Comparison of ENCODE assay signal across 13 cellular contexts in the genomic region with DNA sequence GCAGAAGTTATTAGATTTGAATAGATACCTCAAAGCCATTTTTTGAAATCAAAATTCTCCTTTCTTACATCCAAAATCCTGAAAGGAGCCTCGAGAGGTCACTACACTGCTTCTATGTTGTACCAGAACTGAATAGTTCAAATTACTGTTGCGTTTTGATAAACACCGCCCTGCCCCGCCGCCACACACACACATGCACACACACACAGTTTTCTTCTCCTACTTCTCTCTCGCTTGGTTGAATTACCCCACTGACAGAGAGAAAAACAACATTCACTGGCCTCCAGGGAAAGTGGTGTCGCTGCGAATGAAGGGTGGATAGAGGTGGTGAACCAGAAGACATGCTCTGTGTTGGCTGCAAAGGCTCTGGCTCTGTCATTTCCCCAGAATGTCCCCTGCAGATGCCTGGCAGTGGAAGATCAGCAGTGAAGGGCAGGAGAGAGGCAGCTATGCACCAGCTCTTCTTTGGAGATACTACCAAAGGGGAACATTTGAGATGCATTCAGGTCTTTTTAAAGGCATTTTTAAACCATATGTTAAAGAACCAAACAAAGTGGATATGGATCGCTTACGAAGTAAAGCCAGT.
A peak's percentile ranks its signal among the peaks of the same experiment; 100 is the strongest.
DNase-seq lines count a peak whose midpoint lies in the region; ATAC-seq and TF ChIP-seq lines count a peak whose summit lies in the region.
"Had no signal": no experiment of that assay in that cellular context is flagged by ENCODE, and none has a peak within 500 bp of the region (broad histone marks: within the 10 kb centered on the region; RNA-seq: fewer than 3 reads in every experiment).

No MANE protein-coding gene starts in this region.

- H3K27me3 Mint-ChIP-seq in activated CD8-positive, alpha-beta T cell treated with anti-CD3 and anti-CD28 coated beads, Interleukin-2, amount 10 ng/mL, durations not matched to agents 7 days and 5 days (ENCODE audit: low read depth), result peaks cover 2% of the 10 kb centered on the region

- POLR2A ChIA-PET in activated CD8-positive, alpha-beta T cell treated with anti-CD3 and anti-CD28 coated beads, Interleukin-2, amount 10 ng/mL, durations not matched to agents 7 days and 5 days (lab: Charles Lee), result no interaction called here

- DNase-seq in SK-MEL-5 (ENCODE audit: low read depth, low spot score), result peak; percentile 70
- DNase-seq in medulla oblongata (ENCODE audit: extremely low spot score), result peak; percentile 67
- peak in 18 of 49 donors; percentile 9 to 51 (median 31) for DNase-seq in substantia nigra (lab: John Stamatoyannopoulos, UW)
- no peak for DNase-seq in activated CD8-positive, alpha-beta T cell treated with anti-CD3 and anti-CD28 coated beads, Interleukin-2, amount 10 ng/mL, durations not matched to agents 7 days and 5 days
- no peak for DNase-seq in GM23248
- DNase-seq in uterus, result no peak
- DNase-seq: activated CD8-positive, alpha-beta memory T cell treated with anti-CD3 and anti-CD28 coated beads, Interleukin-2, amount 50 U/mL, for 48 hours; activated naive CD8-positive, alpha-beta T cell treated with anti-CD3 and anti-CD28 coated beads for 36 hours; effector CD4-positive, alpha-beta T cell; NCI-H1436 treated with DMSO at 0.1 percent for 48 hours; NCI-H774; WERI-Rb-1 had no signal

- H3K9ac ChIP-seq in GM23248, result no peak overlapping the region

- no peaks in the 10 kb centered on the region for H3K9me2 ChIP-seq in GM23248 (ENCODE audit: insufficient read depth)

- H3K4me1 ChIP-seq in GM23248 (ENCODE audit: insufficient read depth), result peaks cover 48% of the 10 kb centered on the region
- H3K4me1 ChIP-seq in uterus, result no peaks in the 10 kb centered on the region

- no peaks in the 10 kb centered on the region for H3K27me3 ChIP-seq in GM23248 (replicated peaks; ENCODE audit: insufficient read depth)
- no peaks in the 10 kb centered on the region for H3K27me3 ChIP-seq in uterus

- H3K4me1 Mint-ChIP-seq in activated CD8-positive, alpha-beta T cell treated with anti-CD3 and anti-CD28 coated beads, Interleukin-2, amount 10 ng/mL, durations not matched to agents 7 days and 5 days (ENCODE audit: low read depth), result no peaks in the 10 kb centered on the region

- no peak overlapping the region for H3K4me3 Mint-ChIP-seq in activated CD8-positive, alpha-beta T cell treated with anti-CD3 and anti-CD28 coated beads, Interleukin-2, amount 10 ng/mL, durations not matched to agents 7 days and 5 days
- H3K4me3 Mint-ChIP-seq: activated naive CD8-positive, alpha-beta T cell treated with anti-CD3 and anti-CD28 coated beads for 36 hours had no signal

- 90 to 93% methylated on average over 10 of the region's 10 CpGs for WGBS in GM23248 (ENCODE audit: low coverage in 1 of 2, low lambda C conversion rate in 2 of 2, missing lambda C conversion rate in 2 of 2), 2 experiments

- in situ Hi-C loops in SK-MEL-5 (cut with HindIII; ENCODE audit: low pct_unique_long_range_greater_than_20kb, low sequenced_read_pairs), result no loop called here
- in situ Hi-C loops in GM23248 (cut with MboI), result no loop called here

- no peaks in the 10 kb centered on the region for H3K9me3 Mint-ChIP-seq in activated CD8-positive, alpha-beta T cell treated with anti-CD3 and anti-CD28 coated beads, Interleukin-2, amount 10 ng/mL, durations not matched to agents 7 days and 5 days (ENCODE audit: insufficient read depth)
- H3K9me3 Mint-ChIP-seq: activated naive CD8-positive, alpha-beta T cell treated with anti-CD3 and anti-CD28 coated beads for 36 hours had no signal

- TF ChIP-seq POLR2A in uterus (IDR thresholded peaks at IDR 0.05), result no peak

- H3K36me3 ChIP-seq in GM23248 (ENCODE audit: low read depth), result no peaks in the 10 kb centered on the region
- H3K36me3 ChIP-seq in uterus, result no peaks in the 10 kb centered on the region
- H3K36me3 ChIP-seq: WERI-Rb-1 had no signal

- ATAC-seq in esophagus mucosa, result peak; percentile 25
- ATAC-seq in activated CD8-positive, alpha-beta T cell treated with anti-CD3 and anti-CD28 coated beads, Interleukin-2, amount 10 ng/mL, durations not matched to agents 7 days and 5 days, result no peak

- peak overlapping the region; percentile 93 for H3K27ac ChIP-seq in substantia nigra (ENCODE audit: low read depth, low read length, poor library complexity, severe bottlenecking)
- H3K27ac ChIP-seq in GM23248, result no peak overlapping the region
- no peak overlapping the region for H3K27ac ChIP-seq in uterus
- H3K27ac ChIP-seq: WERI-Rb-1 had no signal

- H3F3A ChIP-seq in GM23248 (ENCODE audit: insufficient read depth), result peaks cover 34% of the 10 kb centered on the region

- no peak overlapping the region for H2AFZ ChIP-seq in GM23248

- H3K79me2 ChIP-seq in GM23248 (ENCODE audit: insufficient read depth), result no peaks in the 10 kb centered on the region

- H3K36me3 Mint-ChIP-seq in activated CD8-positive, alpha-beta T cell treated with anti-CD3 and anti-CD28 coated beads, Interleukin-2, amount 10 ng/mL, durations not matched to agents 7 days and 5 days (ENCODE audit: low read depth), result no peaks in the 10 kb centered on the region

- H3K27ac Mint-ChIP-seq in activated CD8-positive, alpha-beta T cell treated with anti-CD3 and anti-CD28 coated beads, Interleukin-2, amount 10 ng/mL, durations not matched to agents 7 days and 5 days, result no peak overlapping the region
- H3K27ac Mint-ChIP-seq: activated naive CD8-positive, alpha-beta T cell treated with anti-CD3 and anti-CD28 coated beads for 36 hours had no signal

- H3K4me3 ChIP-seq in GM23248 (no peak overlapping the region), uterus (no peak overlapping the region)

- no peak for TF ChIP-seq CTCF in uterus (IDR thresholded peaks at IDR 0.05)

- CTCF ChIA-PET in activated CD8-positive, alpha-beta T cell treated with anti-CD3 and anti-CD28 coated beads, Interleukin-2, amount 10 ng/mL, durations not matched to agents 7 days and 5 days (lab: Charles Lee), result no interaction called here

- no peaks in the 10 kb centered on the region for H4K20me1 ChIP-seq in GM23248 (ENCODE audit: insufficient read depth)

- H3K4me2 ChIP-seq in GM23248 (ENCODE audit: unreplicated experiment), result no peak overlapping the region

- no peaks in the 10 kb centered on the region for H3K9me3 ChIP-seq in GM23248 (ENCODE audit: low read depth)
- no peaks in the 10 kb centered on the region for H3K9me3 ChIP-seq in uterus

- intact Hi-C loops in uterus (cut with DNase I; ENCODE audit: low total_unique reads), result no loop called here

Comparison
In these comparisons a context has a peak if more than half of its experiments do, and no peak if none do; other contexts are left out.
1. DNase-seq: peak in SK-MEL-5 (single experiment) and medulla oblongata (single experiment); none in activated CD8-positive, alpha-beta T cell treated with anti-CD3 and anti-CD28 coated beads, Interleukin-2, amount 10 ng/mL, durations not matched to agents 7 days and 5 days (single experiment), GM23248 (single experiment) and uterus (0 of 2).